Comparison of ENCODE assay signal across 8 cellular contexts in the genomic region with DNA sequence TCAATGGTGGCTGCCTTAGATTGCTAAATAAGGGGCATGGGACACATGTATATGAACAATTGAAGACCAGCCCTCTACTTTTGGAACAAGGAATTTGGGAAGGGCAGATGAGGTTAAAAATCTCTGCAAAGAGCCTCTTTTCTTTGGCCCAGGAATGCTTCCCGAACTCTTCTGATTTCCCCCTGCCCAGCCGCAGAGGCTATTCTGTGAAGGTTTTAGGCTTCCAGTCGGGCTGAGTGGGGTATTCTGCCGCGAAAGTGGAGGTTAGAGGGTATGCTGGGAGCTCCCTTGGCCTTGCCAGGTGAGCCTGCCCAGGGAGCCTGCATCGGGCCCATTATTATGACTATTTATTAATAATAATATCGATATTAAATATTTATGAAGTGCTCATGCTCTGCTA. TPM values are rescaled to one million over a fixed set of nuclear protein-coding genes. Genes with fewer than 3 reads are reported as not detected.
DNase-seq lines count a peak whose midpoint lies in the region; ATAC-seq and TF ChIP-seq lines count a peak whose summit lies in the region.

No MANE protein-coding gene starts in this region.

- no peak for ATAC-seq in GM19328 (IDR thresholded peaks at IDR 0.05; ENCODE audit: unreplicated experiment)

- no peak for TF ChIP-seq CTCF in fibroblast of lung (conservative IDR thresholded peaks at IDR 0.05 in 1 of 2, IDR thresholded peaks at IDR 0.05 in 1 of 2; ENCODE audit: low read depth in 1 of 2, low read length in 2 of 2)

- no peaks in the 10 kb centered on the region for H3K36me3 ChIP-seq in SJCRH30
- no peaks in the 10 kb centered on the region for H3K36me3 ChIP-seq in fibroblast of lung (ENCODE audit: control insufficient read depth, insufficient read depth, low read length)
- H3K36me3 ChIP-seq in rectal smooth muscle tissue (ENCODE audit: control insufficient read depth, insufficient read depth, low read length): no peaks in the 10 kb centered on the region

- no peaks in the 10 kb centered on the region for H4K20me1 ChIP-seq in fibroblast of lung (ENCODE audit: control insufficient read depth, extremely low read depth, insufficient read depth, low read length)

- no peaks in the 10 kb centered on the region for H3K9me3 ChIP-seq in SJCRH30 (replicated peaks)
- no peaks in the 10 kb centered on the region for H3K9me3 ChIP-seq in fibroblast of lung (ENCODE audit: control insufficient read depth, insufficient read depth, low read depth, low read length)

- DNase-seq in EH (ENCODE audit: low read depth): peak; percentile 4
- no peak for DNase-seq in SJCRH30
- DNase-seq in fibroblast of lung (ENCODE audit: low read depth in 2 of 2): no peak
- DNase-seq in stimulated activated CD4-positive, alpha-beta T cell treated with anti-CD3 and anti-CD28 coated beads, Interleukin-12 subunit alpha, Interleukin-12 subunit beta, amount 100 ng/mL, for 4 hours: no peak
- DNase-seq in OCI-M2 (lab: John Stamatoyannopoulos, UW; ENCODE audit: unreplicated experiment): no peak
- DNase-seq in globus pallidus (ENCODE audit: low spot score): no peak

- no peaks in the 10 kb centered on the region for H3K79me2 ChIP-seq in fibroblast of lung (ENCODE audit: control insufficient read depth, insufficient read depth, low read length)

- peak overlapping the region; percentile 90 for H3K4me2 ChIP-seq in fibroblast of lung (ENCODE audit: extremely low read depth, insufficient read depth, low read length)

- H3K4me3 ChIP-seq in SJCRH30 (peak overlapping the region; percentile 70), fibroblast of lung (replicated peaks in 1 of 4; ENCODE audit: control extremely low read depth in 1 of 4, insufficient read depth in 1 of 4, low read depth in 3 of 4, low read length in 4 of 4) (peak overlapping the region; percentile 52 to 69 (median 64)), rectal smooth muscle tissue (ENCODE audit: low read length) (peak overlapping the region; percentile 56)

- peak overlapping the region; percentile 23 for H2AFZ ChIP-seq in fibroblast of lung (ENCODE audit: low read length)

- H3K4me1 ChIP-seq in SJCRH30 (peaks cover 6% of the 10 kb centered on the region), fibroblast of lung (ENCODE audit: control insufficient read depth, extremely low read depth, insufficient read depth, low read length) (peaks cover 4% of the 10 kb centered on the region), rectal smooth muscle tissue (ENCODE audit: control insufficient read depth, insufficient read depth, low read length) (peaks cover 13% of the 10 kb centered on the region)

- H3K27ac ChIP-seq in SJCRH30: no peak overlapping the region
- H3K27ac ChIP-seq in fibroblast of lung (ENCODE audit: insufficient read depth, low read length): no peak overlapping the region
- H3K27ac ChIP-seq in rectal smooth muscle tissue (ENCODE audit: low read depth, low read length): peak overlapping the region; percentile 24

- peak overlapping the region; percentile 62 for H3K9ac ChIP-seq in fibroblast of lung (ENCODE audit: insufficient read depth, low read length)
- H3K9ac ChIP-seq in rectal smooth muscle tissue (ENCODE audit: low read length): no peak overlapping the region

- H3K27me3 ChIP-seq in SJCRH30 (no peaks in the 10 kb centered on the region), fibroblast of lung (ENCODE audit: control insufficient read depth, insufficient read depth, low read length) (no peaks in the 10 kb centered on the region), rectal smooth muscle tissue (ENCODE audit: control insufficient read depth, insufficient read depth, low read length) (no peaks in the 10 kb centered on the region)

RNA-seq across cellular contexts. Expression of gene POU6F1, which starts 1.2 kb away (rescaled TPM):
- 1.5 and 2.5 TPM in 2 replicates for total RNA-seq in SJCRH30 (2014; rRNA removed; shearing (Covaris generic))
- 3.3 and 4.8 TPM in 2 replicates for total RNA-seq in fibroblast of lung
- 3.3 and 3.5 TPM in 2 replicates for polyA plus RNA-seq in fibroblast of lung
- polyA plus RNA-seq in fibroblast of lung (2012): 5.1 and 5.4 TPM in 2 replicates
- polyA minus RNA-seq in fibroblast of lung (ENCODE audit: low replicate concordance): 4.7 and 11.1 TPM in 2 replicates

RNA-seq across cellular contexts. Expression of gene DAZAP2, which starts 22.0 kb away (rescaled TPM):
- total RNA-seq in SJCRH30 (2014; rRNA removed; shearing (Covaris generic)): 236 and 239 TPM in 2 replicates
- total RNA-seq in fibroblast of lung: 59.6 TPM in 2 replicates
- 303 and 344 TPM in 2 replicates for polyA plus RNA-seq in fibroblast of lung
- 203 and 222 TPM in 2 replicates for polyA plus RNA-seq in fibroblast of lung (2012)
- polyA minus RNA-seq in fibroblast of lung (ENCODE audit: low replicate concordance): 518 and 661 TPM in 2 replicates

RNA-seq across cellular contexts. Expression of gene TFCP2, which starts 43.7 kb away (rescaled TPM):
- 22.2 and 24.1 TPM in 2 replicates for total RNA-seq in SJCRH30 (2014; rRNA removed; shearing (Covaris generic))
- total RNA-seq in fibroblast of lung: 7.7 and 9.4 TPM in 2 replicates
- 21.7 and 23.0 TPM in 2 replicates for polyA plus RNA-seq in fibroblast of lung
- 17.4 and 18.1 TPM in 2 replicates for polyA plus RNA-seq in fibroblast of lung (2012)
- 3.3 and 3.9 TPM in 2 replicates for polyA minus RNA-seq in fibroblast of lung (ENCODE audit: low replicate concordance)

RNA-seq across cellular contexts. Expression of gene SMAGP, which starts 53.6 kb away (rescaled TPM):
- total RNA-seq in SJCRH30 (2014; rRNA removed; shearing (Covaris generic)): 0.38 and 1.2 TPM in 2 replicates
- 5.1 and 11.6 TPM in 2 replicates for total RNA-seq in fibroblast of lung
- polyA plus RNA-seq in fibroblast of lung: 20.5 and 43.7 TPM in 2 replicates
- 16.1 and 41.2 TPM in 2 replicates for polyA plus RNA-seq in fibroblast of lung (2012)
- 16.7 and 70.7 TPM in 2 replicates for polyA minus RNA-seq in fibroblast of lung (ENCODE audit: low replicate concordance)
